Comparison of ENCODE assay signal across 14 cellular contexts in genomic region chr16:81450783-81451491, GRCh38. TPM values are rescaled to one million over a fixed set of nuclear protein-coding genes. Genes with fewer than 3 reads are reported as not detected.
DNase-seq lines count a peak whose midpoint lies in the region; ATAC-seq and TF ChIP-seq lines count a peak whose summit lies in the region.
"Had no signal": no experiment of that assay in that cellular context is flagged by ENCODE, and none has a peak within 500 bp of the region (broad histone marks: within the 10 kb centered on the region; RNA-seq: fewer than 3 reads in every experiment).

No MANE protein-coding gene starts in this region.

- H3K27ac ChIP-seq in transverse colon: peak overlapping the region; percentile 64 to 94 (median 72)
- H3K27ac ChIP-seq: SJSA1, tibial artery had no signal

- in situ Hi-C loops in transverse colon (cut with MboI; ENCODE audit: low pct_ligation_motif_present in 1 of 4, low pct_unique_long_range_greater_than_20kb in 1 of 4, low sequenced_read_pairs in 3 of 4): no loop called here

- H3K27me3 Mint-ChIP-seq in activated naive CD4-positive, alpha-beta T cell treated with anti-CD3 and anti-CD28 coated beads for 36 hours (ENCODE audit: low read depth): no peaks in the 10 kb centered on the region
- H3K27me3 Mint-ChIP-seq in activated naive CD4-positive, alpha-beta T cell treated with anti-CD3 and anti-CD28 coated beads, Interleukin-2, amount 10 ng/mL, durations not matched to agents 7 days and 5 days: no peaks in the 10 kb centered on the region
- no peaks in the 10 kb centered on the region for H3K27me3 Mint-ChIP-seq in T-cell
- no peaks in the 10 kb centered on the region for H3K27me3 Mint-ChIP-seq in T-helper 17 cell

- no peak for ATAC-seq in T-cell (replicated peaks in 1 of 4)
- ATAC-seq in T-helper 17 cell: no peak

- no peaks in the 10 kb centered on the region for H3K27me3 ChIP-seq in transverse colon
- H3K27me3 ChIP-seq: right atrium auricular region, SJSA1, tibial artery had no signal

- H3K4me3 ChIP-seq in fibroblast of the aortic adventitia (ENCODE audit: low read depth, low read length): no peak overlapping the region
- no peak overlapping the region for H3K4me3 ChIP-seq in transverse colon
- H3K4me3 ChIP-seq: right atrium auricular region, SJSA1, tibial artery had no signal

- 79 to 90% methylated on average over 10 to 12 of the region's 12 CpGs for whole genome bisulfite sequencing in transverse colon (ENCODE audit: low coverage in 1 of 2), 2 donors

- DNase-seq in activated naive CD4-positive, alpha-beta T cell treated with anti-CD3 and anti-CD28 coated beads for 36 hours: peak; percentile 49
- DNase-seq in activated naive CD4-positive, alpha-beta T cell treated with anti-CD3 and anti-CD28 coated beads, Interleukin-2, amount 10 ng/mL, durations not matched to agents 7 days and 5 days: no peak
- DNase-seq in T-cell (no peak), fibroblast of the aortic adventitia (ENCODE audit: low read depth) (no peak), transverse colon (no peak), T-helper 17 cell (no peak), islet precursor cell (no peak), germinal center (ENCODE audit: low spot score) (no peak)
- DNase-seq: activated CD4-positive, CD25-positive, alpha-beta regulatory T cell treated with anti-CD3 and anti-CD28 coated beads, Interleukin-2, amount 50 U/mL, for 72 hours; amniotic stem cell; NCI-H1092 had no signal

- no peak for TF ChIP-seq EP300 in transverse colon (IDR thresholded peaks at IDR 0.05; ENCODE audit: low read depth)

- H3K9me3 Mint-ChIP-seq in activated naive CD4-positive, alpha-beta T cell treated with anti-CD3 and anti-CD28 coated beads for 36 hours: peaks cover 9% of the 10 kb centered on the region
- peaks cover 2% of the 10 kb centered on the region for H3K9me3 Mint-ChIP-seq in activated naive CD4-positive, alpha-beta T cell treated with anti-CD3 and anti-CD28 coated beads, Interleukin-2, amount 10 ng/mL, durations not matched to agents 7 days and 5 days
- H3K9me3 Mint-ChIP-seq in T-cell: peaks cover 3 to 10% (median 4%) of the 10 kb centered on the region in 3 donors

- H3K36me3 Mint-ChIP-seq in activated naive CD4-positive, alpha-beta T cell treated with anti-CD3 and anti-CD28 coated beads for 36 hours (ENCODE audit: low read depth): peaks cover 9% of the 10 kb centered on the region
- peaks cover 22% of the 10 kb centered on the region for H3K36me3 Mint-ChIP-seq in activated naive CD4-positive, alpha-beta T cell treated with anti-CD3 and anti-CD28 coated beads, Interleukin-2, amount 10 ng/mL, durations not matched to agents 7 days and 5 days
- H3K36me3 Mint-ChIP-seq in T-cell: peaks cover 18% of the 10 kb centered on the region
- peaks cover 4% of the 10 kb centered on the region for H3K36me3 Mint-ChIP-seq in T-helper 17 cell (ENCODE audit: low read depth)

- H3K4me1 Mint-ChIP-seq in activated naive CD4-positive, alpha-beta T cell treated with anti-CD3 and anti-CD28 coated beads for 36 hours (ENCODE audit: low read depth): peaks cover 71% of the 10 kb centered on the region
- H3K4me1 Mint-ChIP-seq in activated naive CD4-positive, alpha-beta T cell treated with anti-CD3 and anti-CD28 coated beads, Interleukin-2, amount 10 ng/mL, durations not matched to agents 7 days and 5 days: peaks cover 67% of the 10 kb centered on the region
- peaks cover 88 to 95% (median 90%) of the 10 kb centered on the region in 3 donors for H3K4me1 Mint-ChIP-seq in T-cell
- H3K4me1 Mint-ChIP-seq in T-helper 17 cell: peaks cover 54% of the 10 kb centered on the region

- POLR2A ChIA-PET in T-cell (lab: Charles Lee): interaction anchor here in 1 of 2 donors (1.1 kb wide), 1 partner anchor 11 kb away, joined by 3 read pairs; no protein-coding TSS in a partner anchor

- no peak overlapping the region for H3K4me3 Mint-ChIP-seq in activated naive CD4-positive, alpha-beta T cell treated with anti-CD3 and anti-CD28 coated beads for 36 hours
- no peak overlapping the region for H3K4me3 Mint-ChIP-seq in activated naive CD4-positive, alpha-beta T cell treated with anti-CD3 and anti-CD28 coated beads, Interleukin-2, amount 10 ng/mL, durations not matched to agents 7 days and 5 days
- H3K4me3 Mint-ChIP-seq in T-cell (peak overlapping the region in 1 of 3 donors; percentile 73), T-helper 17 cell (no peak overlapping the region)

- TF ChIP-seq CTCF in fibroblast of the aortic adventitia (IDR thresholded peaks at IDR 0.05; ENCODE audit: insufficient read depth, low read length) (peak; percentile 22), transverse colon (IDR thresholded peaks at IDR 0.05) (peak in 1 of 5 experiments; percentile 8)

- H3K4me1 ChIP-seq in transverse colon: peaks cover 43 to 82% (median 68%) of the 10 kb centered on the region in 4 donors

- CTCF ChIA-PET in activated naive CD4-positive, alpha-beta T cell treated with anti-CD3 and anti-CD28 coated beads for 36 hours (lab: Charles Lee): interaction anchor here (0.5 to 1.3 kb wide), 3 partner anchors 47 to 273 kb away, joined by 3 to 4 read pairs (median 3); no protein-coding TSS in a partner anchor
- CTCF ChIA-PET in activated naive CD4-positive, alpha-beta T cell treated with anti-CD3 and anti-CD28 coated beads, Interleukin-2, amount 10 ng/mL, durations not matched to agents 7 days and 5 days (lab: Charles Lee): interaction anchor here (1.1 kb wide), 1 partner anchor 19 kb away, joined by 3 read pairs; no protein-coding TSS in a partner anchor
- CTCF ChIA-PET in T-cell (lab: Charles Lee): interaction anchor here (0.6 to 1.3 kb wide), 3 partner anchors 19 to 166 kb away, joined by 3 to 4 read pairs (median 4); no protein-coding TSS in a partner anchor

- TF ChIP-seq POLR2A in transverse colon (IDR thresholded peaks at IDR 0.05): no peak

- intact Hi-C loops in activated naive CD4-positive, alpha-beta T cell treated with anti-CD3 and anti-CD28 coated beads for 36 hours (cut with micrococcal nuclease): loop anchor here (1.0 kb wide), 1 partner anchor 18 kb away; no protein-coding TSS in a partner anchor
- intact Hi-C loops in transverse colon (cut with DNase I; ENCODE audit: low total_unique reads): no loop called here

- H3K36me3 ChIP-seq in transverse colon: no peaks in the 10 kb centered on the region
- H3K36me3 ChIP-seq: right atrium auricular region, SJSA1, tibial artery had no signal

- H3K9me3 ChIP-seq in transverse colon (no peaks in the 10 kb centered on the region), T-helper 17 cell (ENCODE audit: control insufficient read depth, low read length, poor library complexity, severe bottlenecking) (no peaks in the 10 kb centered on the region)
- H3K9me3 ChIP-seq: right atrium auricular region, SJSA1, tibial artery had no signal

- H3K27ac Mint-ChIP-seq in activated naive CD4-positive, alpha-beta T cell treated with anti-CD3 and anti-CD28 coated beads for 36 hours: peak overlapping the region; percentile 85
- H3K27ac Mint-ChIP-seq in activated naive CD4-positive, alpha-beta T cell treated with anti-CD3 and anti-CD28 coated beads, Interleukin-2, amount 10 ng/mL, durations not matched to agents 7 days and 5 days: no peak overlapping the region
- H3K27ac Mint-ChIP-seq in T-cell (peak overlapping the region; percentile 84 to 89), T-helper 17 cell (no peak overlapping the region)

RNA-seq across cellular contexts. Expression of gene CMIP, which starts 6.3 kb away (rescaled TPM):
- 10 to 100 TPM; 28.6 to 28.8 TPM for total RNA-seq in activated naive CD4-positive, alpha-beta T cell treated with anti-CD3 and anti-CD28 coated beads for 36 hours
- total RNA-seq in T-cell: 10 to 100 TPM; 39.8 to 55.9 (median 42.6) TPM
- total RNA-seq in fibroblast of the aortic adventitia (ENCODE audit: low replicate concordance): 12.3 and 15.7 TPM in 2 replicates
- 10 to 100 TPM; 40.0 to 69.6 (median 47.0) TPM for total RNA-seq in transverse colon
- 10 to 100 TPM; 42.7 to 94.5 TPM for total RNA-seq in T-helper 17 cell

Comparison
In these comparisons a context has a peak if more than half of its experiments do, and no peak if none do; other contexts are left out.
1. H3K27ac Mint-ChIP-seq: peak in activated naive CD4-positive, alpha-beta T cell treated with anti-CD3 and anti-CD28 coated beads for 36 hours (single experiment) and T-cell (2 of 2); none in activated naive CD4-positive, alpha-beta T cell treated with anti-CD3 and anti-CD28 coated beads, Interleukin-2, amount 10 ng/mL, durations not matched to agents 7 days and 5 days (single experiment) and T-helper 17 cell (single experiment).